ENCODE assay signal across 19 cellular contexts in genomic region chr1:31755850-31756492, GRCh38. TPM values are rescaled to one million over a fixed set of nuclear protein-coding genes. Genes with fewer than 3 reads are reported as not detected.
"Had no signal": no experiment of that assay in that cellular context is flagged by ENCODE, and none has a peak within 500 bp of the region (broad histone marks: within the 10 kb centered on the region; RNA-seq: fewer than 3 reads in every experiment).

No MANE protein-coding gene starts in this region.

- H3K27ac ChIP-seq: left lung, prostate gland, right lobe of liver, suprapubic skin, upper lobe of right lung had no signal

- DNase-seq: activated CD4-positive, alpha-beta T cell treated with anti-CD3 and anti-CD28 coated beads, Interleukin-2, amount 50 U/mL, for 4 hours; activated CD4-positive, CD25-positive, alpha-beta regulatory T cell treated with anti-CD3 and anti-CD28 coated beads, Interleukin-2, amount 50 U/mL, for 72 hours; activated naive CD4-positive, alpha-beta T cell treated with Interleukin-2 at 50 U/mL for 16 hours; effector CD8-positive, alpha-beta T cell; hippocampal formation; natural killer cell; occipital lobe; stimulated activated naive CD8-positive, alpha-beta T cell treated with anti-CD3 and anti-CD28 coated beads, Interleukin-15, Interleukin-2, amounts not matched to agents 100 U/mL and 50 U/mL, for 24 hours; T-cell; T-helper 9 cell; upper lobe of right lung had no signal

- H3K36me3 ChIP-seq: left lung, prostate gland, right lobe of liver, suprapubic skin, upper lobe of right lung had no signal

- FAIRE-seq: astrocyte, kidney had no signal

- H3K4me1 ChIP-seq: prostate gland had no signal

- H3K27me3 ChIP-seq: right lobe of liver had no signal

- ATAC-seq: activated T-helper 17 cell treated with anti-CD3 and anti-CD28 coated beads, Interleukin-2, amount 50 U/mL, for 72 hours; natural killer cell; stimulated activated naive CD8-positive, alpha-beta T cell treated with anti-CD3 and anti-CD28 coated beads, Interleukin-15, Interleukin-2, amounts not matched to agents 100 U/mL and 50 U/mL, for 24 hours; T-cell had no signal

- H3K9me3 ChIP-seq: left lung, prostate gland, right lobe of liver, suprapubic skin, upper lobe of right lung had no signal

- H3K4me3 ChIP-seq: coronary artery, left lung, prostate gland, right lobe of liver, suprapubic skin, upper lobe of right lung had no signal

RNA-seq across cellular contexts. Expression of gene COL16A1, which starts 52.2 kb away (rescaled TPM):
- total RNA-seq: activated T-helper 17 cell treated with anti-CD3 and anti-CD28 coated beads, Interleukin-2, amount 50 U/mL, for 72 hours had no signal

RNA-seq across cellular contexts. Expression of gene SPOCD1, which starts 59.9 kb away (rescaled TPM):
- total RNA-seq: occipital lobe, T-cell had no signal
